Comparison of ENCODE assay signal across 9 cellular contexts in genomic region chr3:185932213-185932612, GRCh38. TPM values are rescaled to one million over a fixed set of nuclear protein-coding genes. Genes with fewer than 3 reads are reported as not detected.
DNase-seq lines count a peak whose midpoint lies in the region; ATAC-seq and TF ChIP-seq lines count a peak whose summit lies in the region.
"Had no signal": no experiment of that assay in that cellular context is flagged by ENCODE, and none has a peak within 500 bp of the region (broad histone marks: within the 10 kb centered on the region; RNA-seq: fewer than 3 reads in every experiment).

No MANE protein-coding gene starts in this region.

- H3K27me3 ChIP-seq in MM.1S (replicated peaks; ENCODE audit: insufficient read depth, low read length) (no peaks in the 10 kb centered on the region), neuron (ENCODE audit: insufficient read depth, low read length) (no peaks in the 10 kb centered on the region)
- H3K27me3 ChIP-seq in effector memory CD4-positive, alpha-beta T cell (replicated peaks; ENCODE audit: control insufficient read depth, insufficient read depth, low read length, poor library complexity, severe bottlenecking): no peaks in the 10 kb centered on the region

- no peaks in the 10 kb centered on the region for H3K9me2 ChIP-seq in MM.1S (replicated peaks; ENCODE audit: insufficient read depth, low read length)

- ATAC-seq in GM21423 (IDR thresholded peaks at IDR 0.05; ENCODE audit: unreplicated experiment): no peak
- no peak for ATAC-seq in GM21367 (IDR thresholded peaks at IDR 0.05; ENCODE audit: unreplicated experiment)

- peaks cover 100% of the 10 kb centered on the region for H3K79me2 ChIP-seq in MM.1S (ENCODE audit: low read length)

- H3K9me3 Mint-ChIP-seq in Calu3 (ENCODE audit: low read depth, unreplicated experiment): no peaks in the 10 kb centered on the region

- intact Hi-C loops in Calu3 (cut with micrococcal nuclease; ENCODE audit: unreplicated experiment): loop anchor here (2.0 to 5.0 kb wide), 2 partner anchors 111 to 255 kb away; no protein-coding TSS in a partner anchor

- CTCF ChIA-PET in Calu3 (lab: Charles Lee): interaction anchor here (0.5 to 1.7 kb wide), 7 partner anchors 11 to 637 kb away, joined by 3 to 9 read pairs (median 3); no protein-coding TSS in a partner anchor

- peaks cover 62% of the 10 kb centered on the region for H3K4me1 ChIP-seq in MM.1S (ENCODE audit: low read length)
- peaks cover 44% of the 10 kb centered on the region for H3K4me1 ChIP-seq in effector memory CD4-positive, alpha-beta T cell (ENCODE audit: control insufficient read depth, insufficient read depth, low read length, poor library complexity, severe bottlenecking)
- peaks cover 77% of the 10 kb centered on the region for H3K4me1 ChIP-seq in neuron (ENCODE audit: insufficient read depth, low read length)

- H3K4me1 Mint-ChIP-seq in Calu3 (ENCODE audit: low read depth, unreplicated experiment): peaks cover 71% of the 10 kb centered on the region

- peaks cover 93% of the 10 kb centered on the region for H4K20me1 ChIP-seq in MM.1S (ENCODE audit: insufficient read depth, low read length)

- H3K4me2 ChIP-seq in MM.1S (ENCODE audit: low read depth, low read length): peak overlapping the region; percentile 83

- peaks cover 71% of the 10 kb centered on the region for H3F3A ChIP-seq in MM.1S (ENCODE audit: insufficient read depth, low read length)

- H3K9ac ChIP-seq in MM.1S (ENCODE audit: low read length): peak overlapping the region; percentile 0; the same call in 1 of the 2 replicates

- DNase-seq in Calu3 (no peak), MM.1S (no peak), SW480 (ENCODE audit: low spot score) (no peak), NCI-H345 treated with DMSO at 0.1 percent for 48 hours (lab: John Stamatoyannopoulos, UW; ENCODE audit: unreplicated experiment) (no peak)
- DNase-seq in effector memory CD4-positive, alpha-beta T cell: no peak
- DNase-seq: NCI-H2227 treated with DMSO at 0.1 percent for 48 hours had no signal

- H3K4me3 ChIP-seq in MM.1S (ENCODE audit: low read length) (peak overlapping the region; percentile 20), neuron (ENCODE audit: low read length) (peak overlapping the region; percentile 99)
- peak overlapping the region; percentile 33 for H3K4me3 ChIP-seq in effector memory CD4-positive, alpha-beta T cell (ENCODE audit: insufficient read depth, low read depth, low read length, poor library complexity, severe bottlenecking)

- peaks cover 90% of the 10 kb centered on the region for H3K36me3 Mint-ChIP-seq in Calu3 (ENCODE audit: insufficient read depth, unreplicated experiment)

- H3K9me3 ChIP-seq in MM.1S (replicated peaks; ENCODE audit: insufficient read depth, low read length): no peaks in the 10 kb centered on the region
- H3K9me3 ChIP-seq in effector memory CD4-positive, alpha-beta T cell (ENCODE audit: control insufficient read depth, low read length): no peaks in the 10 kb centered on the region
- H3K9me3 ChIP-seq in neuron (ENCODE audit: low read length): no peaks in the 10 kb centered on the region

- H3K27ac ChIP-seq in MM.1S (ENCODE audit: low read length): no peak overlapping the region
- no peak overlapping the region for H3K27ac ChIP-seq in effector memory CD4-positive, alpha-beta T cell (ENCODE audit: insufficient read depth, low read length, poor library complexity, severe bottlenecking)

- H3K27ac Mint-ChIP-seq in Calu3 (ENCODE audit: unreplicated experiment): peak overlapping the region; percentile 49

- H3K27me3 Mint-ChIP-seq in Calu3 (ENCODE audit: unreplicated experiment): no peaks in the 10 kb centered on the region

- H3K36me3 ChIP-seq in MM.1S (replicated peaks; ENCODE audit: insufficient read depth, low read length) (peaks cover 36% of the 10 kb centered on the region; the same call in 1 of the 2 replicates), neuron (ENCODE audit: insufficient read depth, low read length) (peaks cover 37% of the 10 kb centered on the region)
- peaks cover 16% of the 10 kb centered on the region for H3K36me3 ChIP-seq in effector memory CD4-positive, alpha-beta T cell (ENCODE audit: control insufficient read depth, insufficient read depth, low read length)

- BruUV-seq in Calu3 (replicated peaks; lab: Mats Ljungman, UMichigan): no TSS peak

- H2AFZ ChIP-seq in MM.1S (ENCODE audit: low read length) (no peak overlapping the region), neuron (ENCODE audit: low read depth, low read length) (no peak overlapping the region)

- peak overlapping the region; percentile 95 for H3K4me3 Mint-ChIP-seq in Calu3 (ENCODE audit: low read depth, unreplicated experiment)

- TF ChIP-seq CTCF in Calu3 (IDR thresholded peaks at IDR 0.05; ENCODE audit: unreplicated experiment) (no peak), MM.1S (IDR thresholded peaks at IDR 0.05; ENCODE audit: low read length) (no peak)

RNA-seq across cellular contexts. Expression of gene TRA2B, which starts 5.6 kb away (rescaled TPM):
- total RNA-seq in Calu3 (2022): 212 and 238 TPM in 2 replicates

Comparison
In these comparisons a context has a peak if more than half of its experiments do, and no peak if none do; other contexts are left out.
1. H3K4me3 ChIP-seq: peak in every context shown above with its lines; median percentile 99 in neuron; 33 in effector memory CD4-positive, alpha-beta T cell; 20 in MM.1S.